21 cellular contexts compared by ENCODE assay signal in the genomic region with DNA sequence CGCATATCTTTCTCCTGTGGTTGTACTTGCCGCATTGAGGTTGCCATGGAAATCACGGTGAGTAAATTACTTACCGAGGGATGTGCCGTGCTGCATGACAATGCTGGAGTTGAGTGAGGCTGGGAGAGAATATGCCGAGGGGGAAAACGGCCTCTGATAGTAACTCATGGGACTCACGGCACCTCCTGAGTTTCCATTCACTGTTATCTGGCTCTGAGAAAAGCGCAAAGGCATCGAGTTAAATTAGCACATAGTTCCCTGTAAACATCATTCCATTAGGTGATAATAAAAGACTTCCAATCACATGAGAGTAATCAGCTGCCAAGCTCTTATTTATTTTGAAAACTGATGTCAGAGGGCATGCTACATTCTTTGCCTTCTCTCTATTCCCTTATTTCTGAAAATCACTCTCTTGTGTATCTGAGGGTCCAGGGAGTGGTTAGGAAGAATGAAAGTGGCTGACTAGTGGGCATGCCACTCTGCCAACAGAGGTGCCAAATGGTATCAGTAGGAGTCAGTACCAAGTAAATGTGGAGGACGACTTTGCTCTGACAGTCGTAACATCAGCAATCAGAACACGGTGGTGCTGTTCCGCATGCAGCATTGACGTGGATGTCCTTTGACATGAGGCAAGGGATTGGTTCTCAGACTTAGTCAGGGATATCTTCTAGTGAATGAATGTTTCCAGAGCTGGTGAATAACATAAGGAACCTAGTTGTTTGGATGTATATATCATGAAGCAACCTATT.
"Had no signal": no experiment of that assay in that cellular context is flagged by ENCODE, and none has a peak within 500 bp of the region (broad histone marks: within the 10 kb centered on the region; RNA-seq: fewer than 3 reads in every experiment).

No MANE protein-coding gene starts in this region.

- H3K4me3 Mint-ChIP-seq: activated CD4-positive, alpha-beta T cell treated with anti-CD3 and anti-CD28 coated beads for 36 hours; activated CD8-positive, alpha-beta T cell treated with anti-CD3 and anti-CD28 coated beads for 36 hours; activated naive CD4-positive, alpha-beta T cell treated with anti-CD3 and anti-CD28 coated beads, Interleukin-2, amount 10 ng/mL, durations not matched to agents 7 days and 5 days; activated naive CD8-positive, alpha-beta T cell treated with anti-CD3 and anti-CD28 coated beads for 36 hours; activated T-cell treated with anti-CD3 and anti-CD28 coated beads, Interleukin-2, amount 50 U/mL, for 72 hours; T-helper 1 cell treated with Interleukin-12 subunit alpha and Interleukin-12 subunit beta and Interleukin-4 antibody, amounts not matched to agents 30 μg/mL and 1 μg/mL, for 36 hours had no signal

- H3K36me3 Mint-ChIP-seq: activated naive CD4-positive, alpha-beta T cell treated with anti-CD3 and anti-CD28 coated beads, Interleukin-2, amount 10 ng/mL, durations not matched to agents 7 days and 5 days; activated naive CD8-positive, alpha-beta T cell treated with anti-CD3 and anti-CD28 coated beads for 36 hours had no signal

- ATAC-seq: activated CD4-positive, alpha-beta T cell treated with anti-CD3 and anti-CD28 coated beads for 36 hours; activated CD8-positive, alpha-beta T cell treated with anti-CD3 and anti-CD28 coated beads for 36 hours; activated T-cell treated with anti-CD3 and anti-CD28 coated beads, Interleukin-2, amount 50 U/mL, for 72 hours had no signal

- H3K27ac ChIP-seq: brain microvascular endothelial cell, Peyer's patch, RWPE1 had no signal

- H3K27ac Mint-ChIP-seq: activated CD4-positive, alpha-beta T cell treated with anti-CD3 and anti-CD28 coated beads for 36 hours; activated CD8-positive, alpha-beta T cell treated with anti-CD3 and anti-CD28 coated beads for 36 hours; activated naive CD4-positive, alpha-beta T cell treated with anti-CD3 and anti-CD28 coated beads, Interleukin-2, amount 10 ng/mL, durations not matched to agents 7 days and 5 days; activated naive CD8-positive, alpha-beta T cell treated with anti-CD3 and anti-CD28 coated beads for 36 hours; activated T-cell treated with anti-CD3 and anti-CD28 coated beads, Interleukin-2, amount 50 U/mL, for 72 hours; activated T-helper 2 cell treated with anti-CD3 and anti-CD28 coated beads, Interferon-gamma antibody, Interleukin-2, Interleukin-4, amounts not matched to agents 10 μg/mL and 5 μg/mL and 100 μg/mL, durations not matched to agents 14 hours and 24 hours and 36 hours; T-helper 1 cell treated with Interleukin-12 subunit alpha and Interleukin-12 subunit beta and Interleukin-4 antibody, amounts not matched to agents 30 μg/mL and 1 μg/mL, for 36 hours had no signal

- H3K4me1 Mint-ChIP-seq: activated naive CD4-positive, alpha-beta T cell treated with anti-CD3 and anti-CD28 coated beads, Interleukin-2, amount 10 ng/mL, durations not matched to agents 7 days and 5 days; activated naive CD8-positive, alpha-beta T cell treated with anti-CD3 and anti-CD28 coated beads for 36 hours had no signal

- H3K9me3 ChIP-seq: Peyer's patch had no signal

- H3K4me1 ChIP-seq: Peyer's patch had no signal

- DNase-seq: activated CD4-positive, alpha-beta T cell treated with anti-CD3 and anti-CD28 coated beads for 36 hours; activated CD4-positive, CD25-positive, alpha-beta regulatory T cell; activated CD8-positive, alpha-beta memory T cell treated with anti-CD3 and anti-CD28 coated beads, Interleukin-2, amount 50 U/mL, for 4 hours; activated CD8-positive, alpha-beta T cell treated with anti-CD3 and anti-CD28 coated beads for 36 hours; activated gamma-delta T cell treated with Interleukin-2 at 50 U/mL for 16 hours; activated naive CD4-positive, alpha-beta T cell treated with anti-CD3 and anti-CD28 coated beads, Interleukin-2, amount 10 ng/mL, durations not matched to agents 7 days and 5 days; activated naive CD8-positive, alpha-beta T cell treated with anti-CD3 and anti-CD28 coated beads for 36 hours; activated T-cell treated with anti-CD3 and anti-CD28 coated beads, Interleukin-2, amount 50 U/mL, for 72 hours; brain microvascular endothelial cell; MM.1S; NCI-H1105; NCI-H1436; NCI-H1694 treated with DMSO at 0.1 percent for 48 hours; NCI-H2029 treated with DMSO at 0.1 percent for 48 hours; NCI-H510A treated with DMSO at 0.1 percent for 48 hours; NCI-H69; Peyer's patch; SHP77 treated with DMSO at 0.1 percent for 48 hours had no signal

- H3K4me3 ChIP-seq: Peyer's patch had no signal

- H3K27me3 ChIP-seq: brain microvascular endothelial cell, Peyer's patch had no signal

- H3K9me3 Mint-ChIP-seq: activated CD8-positive, alpha-beta T cell treated with anti-CD3 and anti-CD28 coated beads for 36 hours; activated naive CD4-positive, alpha-beta T cell treated with anti-CD3 and anti-CD28 coated beads, Interleukin-2, amount 10 ng/mL, durations not matched to agents 7 days and 5 days; activated naive CD8-positive, alpha-beta T cell treated with anti-CD3 and anti-CD28 coated beads for 36 hours; activated T-cell treated with anti-CD3 and anti-CD28 coated beads, Interleukin-2, amount 50 U/mL, for 72 hours; activated T-helper 2 cell treated with anti-CD3 and anti-CD28 coated beads, Interferon-gamma antibody, Interleukin-2, Interleukin-4, amounts not matched to agents 10 μg/mL and 5 μg/mL and 100 μg/mL, durations not matched to agents 14 hours and 24 hours and 36 hours; T-helper 1 cell treated with Interleukin-12 subunit alpha and Interleukin-12 subunit beta and Interleukin-4 antibody, amounts not matched to agents 30 μg/mL and 1 μg/mL, for 36 hours had no signal
